Comparison of ENCODE assay signal across 24 cellular contexts in genomic region chr15:95591886-95592285, GRCh38.
"Had no signal": no experiment of that assay in that cellular context is flagged by ENCODE, and none has a peak within 500 bp of the region (broad histone marks: within the 10 kb centered on the region; RNA-seq: fewer than 3 reads in every experiment).

No MANE protein-coding gene starts in this region.

- H3K27me3 ChIP-seq: esophagus muscularis mucosa, gastrocnemius medialis, pancreas, suprapubic skin had no signal

- H3K27me3 Mint-ChIP-seq: memory B cell, naive B cell had no signal

- H3K4me3 Mint-ChIP-seq: memory B cell; naive B cell; stimulated activated naive CD8-positive, alpha-beta T cell treated with anti-CD3 and anti-CD28 coated beads, Interleukin-15, amount 100 ng/mL, for 72 hours had no signal

- H3K9me3 ChIP-seq: esophagus muscularis mucosa, gastrocnemius medialis, pancreas, suprapubic skin had no signal

- H3K36me3 ChIP-seq: esophagus muscularis mucosa, gastrocnemius medialis, pancreas, suprapubic skin had no signal

- ATAC-seq: gastrocnemius medialis; left lobe of liver; pancreas; sciatic nerve; stimulated activated naive CD8-positive, alpha-beta T cell treated with anti-CD3 and anti-CD28 coated beads, Interleukin-15, amount 100 ng/mL, for 72 hours had no signal

- H3K27ac Mint-ChIP-seq: memory B cell; naive B cell; progenitor cell of endocrine pancreas; stimulated activated naive CD8-positive, alpha-beta T cell treated with anti-CD3 and anti-CD28 coated beads, Interleukin-15, amount 100 ng/mL, for 72 hours had no signal

- H3K36me3 Mint-ChIP-seq: memory B cell, naive B cell had no signal

- H3K27ac ChIP-seq: coronary artery, esophagus muscularis mucosa, gastrocnemius medialis, pancreas, suprapubic skin had no signal

- H3K4me1 ChIP-seq: esophagus muscularis mucosa, gastrocnemius medialis, pancreas, suprapubic skin had no signal

- DNase-seq: dermis blood vessel endothelial cell; effector memory CD4-positive, alpha-beta T cell; gastrocnemius medialis; head of caudate nucleus; kidney; naive B cell; occipital lobe; pancreas; stimulated activated CD4-positive, alpha-beta T cell treated with anti-CD3 and anti-CD28 coated beads, Interleukin-12 subunit alpha, Interleukin-12 subunit beta, amount 100 ng/mL, for 4 hours; stimulated activated CD4-positive, alpha-beta T cell treated with anti-CD3 and anti-CD28 coated beads, Interleukin-1b, Interleukin-23, amount 100 ng/mL, for 48 hours; stimulated activated CD4-positive, alpha-beta T cell treated with anti-CD3 and anti-CD28 coated beads, Interleukin-4, amount 100 ng/mL, for 1 hour; stimulated activated CD8-positive, alpha-beta memory T cell treated with anti-CD3 and anti-CD28 coated beads, Interleukin-4, amount 100 ng/mL, for 48 hours; stimulated activated naive CD4-positive, alpha-beta T cell; stimulated activated naive CD8-positive, alpha-beta T cell treated with anti-CD3 and anti-CD28 coated beads, Interleukin-15, amount 100 ng/mL, for 72 hours; trophoblast cell had no signal

- H3K4me1 Mint-ChIP-seq: memory B cell; naive B cell; stimulated activated naive CD8-positive, alpha-beta T cell treated with anti-CD3 and anti-CD28 coated beads, Interleukin-15, amount 100 ng/mL, for 72 hours had no signal

- H3K9me3 Mint-ChIP-seq: stimulated activated naive CD8-positive, alpha-beta T cell treated with anti-CD3 and anti-CD28 coated beads, Interleukin-15, amount 100 ng/mL, for 72 hours had no signal

- H3K4me3 ChIP-seq: coronary artery, esophagus muscularis mucosa, gastrocnemius medialis, lung, pancreas, smooth muscle cell, suprapubic skin had no signal
